8 cellular contexts compared by ENCODE assay signal in genomic region chr5:892390-893136, GRCh38. TPM values are rescaled to one million over a fixed set of nuclear protein-coding genes. Genes with fewer than 3 reads are reported as not detected.
DNase-seq lines count a peak whose midpoint lies in the region; ATAC-seq and TF ChIP-seq lines count a peak whose summit lies in the region.

Gene BRD9 (minus strand): TSS chr5:892801. CDS start chr5:892657, 144 bp downstream.
Gene TRIP13 (plus strand): TSS chr5:892884. CDS start chr5:892999, 115 bp downstream.

- no peaks in the 10 kb centered on the region for H3K27me3 ChIP-seq in AG04450 (ENCODE audit: control insufficient read depth, insufficient read depth, low read length)

- CTCF ChIA-PET in AG04450 (lab: Charles Lee) = interaction anchor here (0.7 to 1.2 kb wide), 2 partner anchors 9 to 29 kb away, joined by 3 to 5 read pairs; no protein-coding TSS in a partner anchor

- peak; percentile 73 for TF ChIP-seq POLR2A in GM18526 (IDR thresholded peaks at IDR 0.05; ENCODE audit: extremely low read depth, insufficient read length)

- POLR2A ChIA-PET in AG04450 (lab: Yijun Ruan, JAX) = no interaction called here

- TF ChIP-seq CTCF in AG04450 (IDR thresholded peaks at IDR 0.05; ENCODE audit: low read depth, low read length) = no peak
- TF ChIP-seq CTCF in choroid plexus epithelial cell (conservative IDR thresholded peaks at IDR 0.05; ENCODE audit: low read depth, low read length) = no peak

- H3K4me3 ChIP-seq in AG04450 (ENCODE audit: low read depth, low read length) (peak within 1 kb of the TSS; percentile 97), choroid plexus epithelial cell (ENCODE audit: low read depth, low read length) (peak within 1 kb of the TSS; percentile 89)

- H3K9me3 ChIP-seq in AG04450 (ENCODE audit: control insufficient read depth, insufficient read depth, low read length) = no peaks in the 10 kb centered on the region; the same call in 1 of the 2 replicates

- H3K27ac ChIP-seq in AG04450 (ENCODE audit: low read depth, low read length) = peak within 1 kb of the TSS; percentile 25

- ATAC-seq in HG03064 (IDR thresholded peaks at IDR 0.05; ENCODE audit: low read depth, unreplicated experiment) = peak; percentile 92

- DNase-seq in AG04450 (ENCODE audit: low read depth, low spot score) (no peak), NCI-H2171 treated with DMSO at 0.1 percent for 48 hours (lab: John Stamatoyannopoulos, UW) (peak; percentile 85), choroid plexus epithelial cell (ENCODE audit: low read depth) (peak; percentile 74), kidney tubule cell (ENCODE audit: low spot score) (peak; percentile 84)
- peak; percentile 88 for DNase-seq in activated CD4-positive, CD25-positive, alpha-beta regulatory T cell treated with anti-CD3 and anti-CD28 coated beads, Interleukin-2, amount 50 U/mL, for 72 hours
- DNase-seq in stimulated activated CD4-positive, alpha-beta T cell treated with anti-CD3 and anti-CD28 coated beads, Interleukin-1b, Interleukin-23, amount 100 ng/mL, for 24 hours (ENCODE audit: low read depth in 4 of 4, low spot score in 1 of 4) = peak; percentile 61 to 78 (median 71)

RNA-seq across cellular contexts. Expression of gene BRD9, which starts in this region (rescaled TPM):
- 10.6 and 14.4 TPM in 2 replicates for polyA plus RNA-seq in AG04450 (2011; rRNA removed)
- 14.0 and 15.6 TPM in 2 replicates for polyA minus RNA-seq in AG04450 (2011; rRNA and poly(A)+ RNA removed)

RNA-seq across cellular contexts. Expression of gene TRIP13, which starts in this region (rescaled TPM):
- 13.8 and 14.4 TPM in 2 replicates for polyA plus RNA-seq in AG04450 (2011; rRNA removed)
- 4.6 and 9.1 TPM in 2 replicates for polyA minus RNA-seq in AG04450 (2011; rRNA and poly(A)+ RNA removed)
